8 cellular contexts compared by ENCODE assay signal in genomic region chr16:276360-277077, GRCh38. TPM values are rescaled to one million over a fixed set of nuclear protein-coding genes. Genes with fewer than 3 reads are reported as not detected.
A peak's percentile ranks its signal among the peaks of the same experiment; 100 is the strongest.
DNase-seq lines count a peak whose midpoint lies in the region; ATAC-seq and TF ChIP-seq lines count a peak whose summit lies in the region.
"Had no signal": no experiment of that assay in that cellular context is flagged by ENCODE, and none has a peak within 500 bp of the region (broad histone marks: within the 10 kb centered on the region; RNA-seq: fewer than 3 reads in every experiment).

No MANE protein-coding gene starts in this region.

- no peak overlapping the region for H3K27ac Mint-ChIP-seq in activated CD8-positive, alpha-beta T cell treated with anti-CD3 and anti-CD28 coated beads for 36 hours
- H3K27ac Mint-ChIP-seq in activated CD8-positive, alpha-beta T cell treated with anti-CD3 and anti-CD28 coated beads, Interleukin-2, amount 10 ng/mL, durations not matched to agents 7 days and 5 days: no peak overlapping the region
- H3K27ac Mint-ChIP-seq in stimulated activated effector memory CD8-positive, alpha-beta T cell treated with anti-CD3 and anti-CD28 coated beads, Interleukin-12 subunit alpha, Interleukin-12 subunit beta, amount 100 ng/mL, for 72 hours: no peak overlapping the region

- POLR2A ChIA-PET in activated CD8-positive, alpha-beta T cell treated with anti-CD3 and anti-CD28 coated beads for 36 hours (lab: Charles Lee): no interaction called here
- POLR2A ChIA-PET in activated CD8-positive, alpha-beta T cell treated with anti-CD3 and anti-CD28 coated beads, Interleukin-2, amount 10 ng/mL, durations not matched to agents 7 days and 5 days (lab: Charles Lee): no interaction called here

- H3K9me3 Mint-ChIP-seq in activated CD8-positive, alpha-beta T cell treated with anti-CD3 and anti-CD28 coated beads for 36 hours: no peaks in the 10 kb centered on the region
- no peaks in the 10 kb centered on the region for H3K9me3 Mint-ChIP-seq in activated CD8-positive, alpha-beta T cell treated with anti-CD3 and anti-CD28 coated beads, Interleukin-2, amount 10 ng/mL, durations not matched to agents 7 days and 5 days (ENCODE audit: insufficient read depth)
- no peaks in the 10 kb centered on the region for H3K9me3 Mint-ChIP-seq in stimulated activated effector memory CD8-positive, alpha-beta T cell treated with anti-CD3 and anti-CD28 coated beads, Interleukin-12 subunit alpha, Interleukin-12 subunit beta, amount 100 ng/mL, for 72 hours

- no peak for DNase-seq in activated CD8-positive, alpha-beta T cell treated with anti-CD3 and anti-CD28 coated beads for 36 hours
- DNase-seq in activated CD8-positive, alpha-beta T cell treated with anti-CD3 and anti-CD28 coated beads, Interleukin-2, amount 10 ng/mL, durations not matched to agents 7 days and 5 days: no peak
- DNase-seq in left cardiac atrium: no peak
- no peak for DNase-seq in stimulated activated effector memory CD8-positive, alpha-beta T cell treated with anti-CD3 and anti-CD28 coated beads, Interleukin-12 subunit alpha, Interleukin-12 subunit beta, amount 100 ng/mL, for 72 hours (ENCODE audit: low spot score in 2 of 2)
- no peak for DNase-seq in foreskin melanocyte
- DNase-seq in NCI-H128 (lab: John Stamatoyannopoulos, UW; ENCODE audit: unreplicated experiment): no peak
- DNase-seq: NCI-H1048 had no signal

- intact Hi-C loops in activated CD8-positive, alpha-beta T cell treated with anti-CD3 and anti-CD28 coated beads for 36 hours (cut with micrococcal nuclease): no loop called here
- intact Hi-C loops in left cardiac atrium (cut with DNase I): no loop called here

- H3K4me3 Mint-ChIP-seq in activated CD8-positive, alpha-beta T cell treated with anti-CD3 and anti-CD28 coated beads for 36 hours: peak overlapping the region; percentile 19
- no peak overlapping the region for H3K4me3 Mint-ChIP-seq in activated CD8-positive, alpha-beta T cell treated with anti-CD3 and anti-CD28 coated beads, Interleukin-2, amount 10 ng/mL, durations not matched to agents 7 days and 5 days
- H3K4me3 Mint-ChIP-seq in stimulated activated effector memory CD8-positive, alpha-beta T cell treated with anti-CD3 and anti-CD28 coated beads, Interleukin-12 subunit alpha, Interleukin-12 subunit beta, amount 100 ng/mL, for 72 hours: peak overlapping the region; percentile 36

- H3K27me3 Mint-ChIP-seq in activated CD8-positive, alpha-beta T cell treated with anti-CD3 and anti-CD28 coated beads for 36 hours: peaks cover 21% of the 10 kb centered on the region
- H3K27me3 Mint-ChIP-seq in activated CD8-positive, alpha-beta T cell treated with anti-CD3 and anti-CD28 coated beads, Interleukin-2, amount 10 ng/mL, durations not matched to agents 7 days and 5 days (ENCODE audit: low read depth): peaks cover 26% of the 10 kb centered on the region

- TF ChIP-seq CTCF in activated CD8-positive, alpha-beta T cell treated with anti-CD3 and anti-CD28 coated beads for 36 hours (IDR thresholded peaks at IDR 0.05): no peak

- H3K4me1 Mint-ChIP-seq in activated CD8-positive, alpha-beta T cell treated with anti-CD3 and anti-CD28 coated beads for 36 hours (ENCODE audit: low read depth): peaks cover 8% of the 10 kb centered on the region
- H3K4me1 Mint-ChIP-seq in activated CD8-positive, alpha-beta T cell treated with anti-CD3 and anti-CD28 coated beads, Interleukin-2, amount 10 ng/mL, durations not matched to agents 7 days and 5 days (ENCODE audit: low read depth): peaks cover 9% of the 10 kb centered on the region
- H3K4me1 Mint-ChIP-seq in stimulated activated effector memory CD8-positive, alpha-beta T cell treated with anti-CD3 and anti-CD28 coated beads, Interleukin-12 subunit alpha, Interleukin-12 subunit beta, amount 100 ng/mL, for 72 hours: peaks cover 10% of the 10 kb centered on the region

- no peak for ATAC-seq in activated CD8-positive, alpha-beta T cell treated with anti-CD3 and anti-CD28 coated beads for 36 hours
- ATAC-seq in activated CD8-positive, alpha-beta T cell treated with anti-CD3 and anti-CD28 coated beads, Interleukin-2, amount 10 ng/mL, durations not matched to agents 7 days and 5 days: no peak
- ATAC-seq in left cardiac atrium: peak; percentile 17 to 58
- no peak for ATAC-seq in stimulated activated effector memory CD8-positive, alpha-beta T cell treated with anti-CD3 and anti-CD28 coated beads, Interleukin-12 subunit alpha, Interleukin-12 subunit beta, amount 100 ng/mL, for 72 hours
- ATAC-seq: esophagus mucosa had no signal

- no peaks in the 10 kb centered on the region for H3K36me3 Mint-ChIP-seq in activated CD8-positive, alpha-beta T cell treated with anti-CD3 and anti-CD28 coated beads for 36 hours (ENCODE audit: low read depth)
- H3K36me3 Mint-ChIP-seq in activated CD8-positive, alpha-beta T cell treated with anti-CD3 and anti-CD28 coated beads, Interleukin-2, amount 10 ng/mL, durations not matched to agents 7 days and 5 days (ENCODE audit: low read depth): no peaks in the 10 kb centered on the region
- no peaks in the 10 kb centered on the region for H3K36me3 Mint-ChIP-seq in stimulated activated effector memory CD8-positive, alpha-beta T cell treated with anti-CD3 and anti-CD28 coated beads, Interleukin-12 subunit alpha, Interleukin-12 subunit beta, amount 100 ng/mL, for 72 hours

- CTCF ChIA-PET in activated CD8-positive, alpha-beta T cell treated with anti-CD3 and anti-CD28 coated beads for 36 hours (lab: Charles Lee): no interaction called here
- CTCF ChIA-PET in activated CD8-positive, alpha-beta T cell treated with anti-CD3 and anti-CD28 coated beads, Interleukin-2, amount 10 ng/mL, durations not matched to agents 7 days and 5 days (lab: Charles Lee): no interaction called here

RNA-seq across cellular contexts. Expression of gene RGS11, which starts 0.8 kb away (rescaled TPM):
- total RNA-seq in activated CD8-positive, alpha-beta T cell treated with anti-CD3 and anti-CD28 coated beads for 36 hours: not detected
- not detected for total RNA-seq in activated CD8-positive, alpha-beta T cell treated with anti-CD3 and anti-CD28 coated beads, Interleukin-2, amount 10 ng/mL, durations not matched to agents 7 days and 5 days
- total RNA-seq in left cardiac atrium: 10 to 100 TPM; 14.8 to 15.3 TPM

RNA-seq across cellular contexts. Expression of gene ARHGDIG, which starts 3.9 kb away (rescaled TPM):
- total RNA-seq in activated CD8-positive, alpha-beta T cell treated with anti-CD3 and anti-CD28 coated beads for 36 hours: not detected
- total RNA-seq in activated CD8-positive, alpha-beta T cell treated with anti-CD3 and anti-CD28 coated beads, Interleukin-2, amount 10 ng/mL, durations not matched to agents 7 days and 5 days: not detected
- 1 to 10 TPM; 4.9 to 5.1 TPM for total RNA-seq in left cardiac atrium
- total RNA-seq: esophagus mucosa had no signal

RNA-seq across cellular contexts. Expression of gene PDIA2, which starts 6.4 kb away (rescaled TPM):
- total RNA-seq in activated CD8-positive, alpha-beta T cell treated with anti-CD3 and anti-CD28 coated beads for 36 hours: not detected
- total RNA-seq in activated CD8-positive, alpha-beta T cell treated with anti-CD3 and anti-CD28 coated beads, Interleukin-2, amount 10 ng/mL, durations not matched to agents 7 days and 5 days: not detected
- 1 to 10 TPM; 2.4 to 3.6 TPM for total RNA-seq in left cardiac atrium
- total RNA-seq: esophagus mucosa had no signal

RNA-seq across cellular contexts. Expression of gene FAM234A, which starts 41.9 kb away (rescaled TPM):
- total RNA-seq in activated CD8-positive, alpha-beta T cell treated with anti-CD3 and anti-CD28 coated beads for 36 hours: 10 to 100 TPM; 18.3 to 21.5 TPM
- total RNA-seq in activated CD8-positive, alpha-beta T cell treated with anti-CD3 and anti-CD28 coated beads, Interleukin-2, amount 10 ng/mL, durations not matched to agents 7 days and 5 days: 10 to 100 TPM; 10.9 to 11.8 TPM
- 100 to 1,000 TPM; 119 to 160 TPM for total RNA-seq in left cardiac atrium

RNA-seq across cellular contexts. Expression of gene LUC7L, which starts 47.3 kb away (rescaled TPM):
- total RNA-seq in activated CD8-positive, alpha-beta T cell treated with anti-CD3 and anti-CD28 coated beads for 36 hours: 10 to 100 TPM; 68.0 to 72.8 TPM
- 10 to 100 TPM; 56.1 to 58.4 TPM for total RNA-seq in activated CD8-positive, alpha-beta T cell treated with anti-CD3 and anti-CD28 coated beads, Interleukin-2, amount 10 ng/mL, durations not matched to agents 7 days and 5 days
- total RNA-seq in left cardiac atrium: 10 to 100 TPM; 28.2 to 32.9 TPM

Comparison
In these comparisons a context has a peak if more than half of its experiments do, and no peak if none do; other contexts are left out.
1. ATAC-seq: peak in left cardiac atrium (2 of 2); none in activated CD8-positive, alpha-beta T cell treated with anti-CD3 and anti-CD28 coated beads for 36 hours (single experiment), activated CD8-positive, alpha-beta T cell treated with anti-CD3 and anti-CD28 coated beads, Interleukin-2, amount 10 ng/mL, durations not matched to agents 7 days and 5 days (single experiment) and stimulated activated effector memory CD8-positive, alpha-beta T cell treated with anti-CD3 and anti-CD28 coated beads, Interleukin-12 subunit alpha, Interleukin-12 subunit beta, amount 100 ng/mL, for 72 hours (single experiment).
2. RNA of gene RGS11, which starts 0.8 kb away (total RNA-seq): 14.8 to 15.3 TPM in left cardiac atrium; not detected in activated CD8-positive, alpha-beta T cell treated with anti-CD3 and anti-CD28 coated beads for 36 hours and not detected in activated CD8-positive, alpha-beta T cell treated with anti-CD3 and anti-CD28 coated beads, Interleukin-2, amount 10 ng/mL, durations not matched to agents 7 days and 5 days; every median in the first group is over 10 times any median in the second.
3. RNA of gene ARHGDIG, which starts 3.9 kb away (total RNA-seq): 4.9 to 5.1 TPM in left cardiac atrium; not detected in activated CD8-positive, alpha-beta T cell treated with anti-CD3 and anti-CD28 coated beads for 36 hours and not detected in activated CD8-positive, alpha-beta T cell treated with anti-CD3 and anti-CD28 coated beads, Interleukin-2, amount 10 ng/mL, durations not matched to agents 7 days and 5 days; every median in the first group is over 4 times any median in the second.